Comparison of ENCODE assay signal across 22 cellular contexts in the genomic region with DNA sequence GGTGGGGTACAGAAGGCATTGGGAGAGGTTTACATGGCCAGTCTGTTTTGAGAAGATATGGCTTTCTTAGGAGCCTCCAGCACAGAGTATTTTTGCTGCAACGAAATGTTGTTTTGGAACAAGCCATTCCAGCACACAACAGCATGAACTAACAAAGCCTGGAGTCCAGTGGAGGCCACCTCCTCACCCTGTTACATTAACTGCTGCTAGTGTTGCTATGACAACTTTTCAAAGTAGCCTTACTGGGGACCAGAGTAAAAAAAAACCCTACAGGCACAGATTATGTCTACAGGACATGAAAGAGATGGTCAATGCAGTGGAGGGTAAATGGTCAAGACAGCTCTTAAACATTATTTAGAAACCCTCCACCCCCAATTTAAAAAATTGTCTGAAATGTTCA.
A peak's percentile ranks its signal among the peaks of the same experiment; 100 is the strongest.
DNase-seq lines count a peak whose midpoint lies in the region; ATAC-seq and TF ChIP-seq lines count a peak whose summit lies in the region.
"Had no signal": no experiment of that assay in that cellular context is flagged by ENCODE, and none has a peak within 500 bp of the region (broad histone marks: within the 10 kb centered on the region; RNA-seq: fewer than 3 reads in every experiment).

No MANE protein-coding gene starts in this region.

- H3K4me3 ChIP-seq in GM23338 (no peak overlapping the region), neuronal stem cell (ENCODE audit: low read length in 2 of 2) (no peak overlapping the region), brain microvascular endothelial cell (ENCODE audit: low read depth, low read length) (no peak overlapping the region)
- H3K4me3 ChIP-seq: A549, SJCRH30 had no signal

- H3K27me3 ChIP-seq in GM23338 (ENCODE audit: insufficient read depth) (no peaks in the 10 kb centered on the region), neuronal stem cell (ENCODE audit: control insufficient read depth in 3 of 3, insufficient read depth in 3 of 3, low read depth in 1 of 3, low read length in 3 of 3) (no peaks in the 10 kb centered on the region), brain microvascular endothelial cell (replicated peaks) (no peaks in the 10 kb centered on the region)
- H3K27me3 ChIP-seq: SJCRH30 had no signal

- peak overlapping the region; percentile 11 for H3K18ac ChIP-seq in neuronal stem cell (ENCODE audit: low read length)

- no peak for ATAC-seq in GM23338
- ATAC-seq: A549, PC-3, T-cell had no signal

- no CpG with 5 or more reads among the region's 1 CpG for WGBS in neuronal stem cell (ENCODE audit: extremely low coverage in 2 of 2, insufficient read length in 2 of 2, insufficient replicate concordance in 1 of 2), 2 donors

- no peak overlapping the region for H4K8ac ChIP-seq in neuronal stem cell (ENCODE audit: low read depth, low read length)

- H2AFZ ChIP-seq in GM23338 (0 out of 2 replicates have a peak overlapping the region, but pooled peaks have one; percentile 23), neuronal stem cell (ENCODE audit: low read length) (peak overlapping the region; percentile 71)

- no peak overlapping the region for H3K4ac ChIP-seq in neuronal stem cell (ENCODE audit: low read length)

- no peaks in the 10 kb centered on the region for H3K4me1 ChIP-seq in GM23338 (ENCODE audit: insufficient read depth)
- peaks cover 4 to 11% of the 10 kb centered on the region in 2 donors for H3K4me1 ChIP-seq in neuronal stem cell (ENCODE audit: control insufficient read depth in 2 of 2, insufficient read depth in 1 of 2, low read depth in 1 of 2, low read length in 2 of 2)
- H3K4me1 ChIP-seq: A549, SJCRH30 had no signal

- H2BK15ac ChIP-seq in neuronal stem cell (ENCODE audit: low read length), result no peak overlapping the region

- no peaks in the 10 kb centered on the region for H3K9me2 ChIP-seq in GM23338 (ENCODE audit: insufficient read depth)

- no peak overlapping the region for H2BK120ac ChIP-seq in neuronal stem cell (ENCODE audit: low read depth, low read length)

- no peak for DNase-seq in GM23338 (ENCODE audit: low spot score)
- DNase-seq in NCI-H146 treated with DMSO at 0.1 percent for 48 hours (lab: John Stamatoyannopoulos, UW; ENCODE audit: unreplicated experiment), result peak; percentile 4
- DNase-seq in left kidney (ENCODE audit: low read depth, low spot score), result peak; percentile 52
- DNase-seq in neuronal stem cell (ENCODE audit: low spot score), result no peak
- DNase-seq in activated naive CD4-positive, alpha-beta T cell treated with Interleukin-2 at 50 U/mL for 16 hours, result no peak
- no peak for DNase-seq in brain microvascular endothelial cell
- DNase-seq in Calu3, result no peak
- DNase-seq: AML-193; C1 segment of cervical spinal cord; CD4-positive, alpha-beta memory T cell; COR-L47; NCI-H1092 treated with DMSO at 0.1 percent for 48 hours; NCI-H1436; NCI-H2171; NCI-H345; NCI-H82; NK-92 treated with Interleukin-12 subunit alpha and Interleukin-12 subunit beta, amount 100 ng/mL, for 24 hours; PC-3; SJCRH30; T-cell had no signal

- H3K27ac ChIP-seq in GM23338 (ENCODE audit: low read depth), result no peak overlapping the region
- H3K27ac ChIP-seq in neuronal stem cell (replicated peaks; ENCODE audit: low read length), result no peak overlapping the region
- no peak overlapping the region for H3K27ac ChIP-seq in brain microvascular endothelial cell
- H3K27ac ChIP-seq: A549, SJCRH30 had no signal

- no TSS peak for BruUV-seq in Calu3 (replicated peaks; lab: Mats Ljungman, UMichigan)

- H3K36me3 Mint-ChIP-seq in GM23338 (ENCODE audit: low read depth), result peaks cover 12% of the 10 kb centered on the region
- H3K36me3 Mint-ChIP-seq in Calu3 (ENCODE audit: insufficient read depth, unreplicated experiment), result no peaks in the 10 kb centered on the region
- H3K36me3 Mint-ChIP-seq: CD4-positive, alpha-beta memory T cell; IgD-negative memory B cell; T-cell had no signal

- H3K36me3 ChIP-seq in GM23338 (ENCODE audit: insufficient read depth) (no peaks in the 10 kb centered on the region), neuronal stem cell (replicated peaks in 1 of 2; ENCODE audit: control insufficient read depth in 2 of 2, insufficient read depth in 2 of 2, low read length in 2 of 2) (no peaks in the 10 kb centered on the region), brain microvascular endothelial cell (replicated peaks) (no peaks in the 10 kb centered on the region)
- H3K36me3 ChIP-seq: SJCRH30 had no signal

- H3F3A ChIP-seq in GM23338 (replicated peaks; ENCODE audit: low read depth), result no peaks in the 10 kb centered on the region

- intact Hi-C loops in Calu3 (cut with micrococcal nuclease; ENCODE audit: unreplicated experiment), result no loop called here

- no peak overlapping the region for H3K14ac ChIP-seq in neuronal stem cell (ENCODE audit: low read length)

- H3K4me2 ChIP-seq in GM23338 (no peak overlapping the region), neuronal stem cell (ENCODE audit: insufficient read depth, low read length, poor library complexity, severe bottlenecking) (no peak overlapping the region)
- H3K4me2 ChIP-seq: A549 had no signal

- no peaks in the 10 kb centered on the region for H4K20me1 ChIP-seq in GM23338 (replicated peaks; ENCODE audit: insufficient read depth)

- no peak overlapping the region for H3K23ac ChIP-seq in neuronal stem cell (ENCODE audit: low read depth, low read length, poor library complexity)

- no peak overlapping the region for H3K27ac Mint-ChIP-seq in GM23338
- no peak overlapping the region for H3K27ac Mint-ChIP-seq in Calu3 (ENCODE audit: unreplicated experiment)
- H3K27ac Mint-ChIP-seq: CD4-positive, alpha-beta memory T cell; IgD-negative memory B cell; T-cell had no signal

- TF ChIP-seq CTCF in GM23338 (conservative IDR thresholded peaks at IDR 0.05; ENCODE audit: low read depth in 2 of 2) (no peak), brain microvascular endothelial cell (IDR thresholded peaks at IDR 0.05; ENCODE audit: low read depth, low read length, missing control alignments) (no peak), Calu3 (IDR thresholded peaks at IDR 0.05; ENCODE audit: unreplicated experiment) (no peak)

- peaks cover 13% of the 10 kb centered on the region for H3K9me3 Mint-ChIP-seq in GM23338
- H3K9me3 Mint-ChIP-seq in Calu3 (ENCODE audit: low read depth, unreplicated experiment), result no peaks in the 10 kb centered on the region

- peaks cover 3% of the 10 kb centered on the region; the same call in 2 of the 3 replicates for H3K4me1 Mint-ChIP-seq in GM23338
- H3K4me1 Mint-ChIP-seq in Calu3 (ENCODE audit: low read depth, unreplicated experiment), result peaks cover 5% of the 10 kb centered on the region
- H3K4me1 Mint-ChIP-seq: CD4-positive, alpha-beta memory T cell; IgD-negative memory B cell; T-cell had no signal

- H3K9ac ChIP-seq in neuronal stem cell (ENCODE audit: low read depth, low read length, poor library complexity), result no peak overlapping the region

- no peak overlapping the region for H4K91ac ChIP-seq in neuronal stem cell (ENCODE audit: low read depth, low read length, poor library complexity)

- no peak overlapping the region for H2AK5ac ChIP-seq in neuronal stem cell (ENCODE audit: low read depth, low read length)

- no peak overlapping the region for H2BK12ac ChIP-seq in neuronal stem cell (ENCODE audit: low read length)

- H3K4me3 Mint-ChIP-seq in GM23338, result no peak overlapping the region
- no peak overlapping the region for H3K4me3 Mint-ChIP-seq in Calu3 (ENCODE audit: low read depth, unreplicated experiment)
- H3K4me3 Mint-ChIP-seq: CD4-positive, alpha-beta memory T cell; T-cell had no signal

- H3K9me3 ChIP-seq in neuronal stem cell (replicated peaks in 1 of 2; ENCODE audit: control insufficient read depth in 2 of 2, insufficient read depth in 1 of 2, low read depth in 1 of 2, low read length in 2 of 2), result peaks cover 0 to 2% of the 10 kb centered on the region in 2 donors
- H3K9me3 ChIP-seq: A549, SJCRH30 had no signal

- H3K79me1 ChIP-seq in neuronal stem cell (ENCODE audit: low read depth, low read length), result no peaks in the 10 kb centered on the region

- no peaks in the 10 kb centered on the region for H3K79me2 ChIP-seq in GM23338 (replicated peaks; ENCODE audit: insufficient read depth)

- in situ Hi-C loops in brain microvascular endothelial cell (cut with HindIII; ENCODE audit: low pct_ligation_motif_present, low sequenced_read_pairs), result no loop called here

- H3K27me3 Mint-ChIP-seq in GM23338 (ENCODE audit: insufficient read depth, low read depth, poor library complexity) (peaks cover 2% of the 10 kb centered on the region), Calu3 (ENCODE audit: unreplicated experiment) (no peaks in the 10 kb centered on the region)
- H3K27me3 Mint-ChIP-seq: CD4-positive, alpha-beta memory T cell; IgD-negative memory B cell; T-cell had no signal

- CTCF ChIA-PET in Calu3 (lab: Charles Lee), result no interaction called here

- H2BK5ac ChIP-seq in neuronal stem cell (ENCODE audit: low read length), result no peak overlapping the region

TF ChIP-seq in GM23338, 12 proteins besides CTCF, POLR2A, EP300 and RAD21:
- TF ChIP-seq JUNB (IDR thresholded peaks at IDR 0.05; ENCODE audit: unreplicated experiment) (no peak), POLR2AphosphoS5 (IDR thresholded peaks at IDR 0.05; ENCODE audit: low read depth) (no peak), EZH2phosphoT487 (IDR thresholded peaks at IDR 0.05; ENCODE audit: unreplicated experiment) (no peak), STAT1 (IDR thresholded peaks at IDR 0.05; ENCODE audit: unreplicated experiment) (no peak), NANOG (IDR thresholded peaks at IDR 0.05; ENCODE audit: borderline replicate concordance) (no peak)

Comparison
In these comparisons a context has a peak if more than half of its experiments do, and no peak if none do; other contexts are left out.
1. DNase-seq: peak in NCI-H146 treated with DMSO at 0.1 percent for 48 hours (single experiment) and left kidney (single experiment); none in GM23338 (single experiment), neuronal stem cell (single experiment), activated naive CD4-positive, alpha-beta T cell treated with Interleukin-2 at 50 U/mL for 16 hours (single experiment), brain microvascular endothelial cell (single experiment) and Calu3 (single experiment).